2 cellular contexts compared by ENCODE assay signal in genomic region chr16:82874672-82875071, GRCh38.
TF ChIP-seq lines count a peak whose summit lies in the region.

No MANE protein-coding gene starts in this region.

TF ChIP-seq in SK-N-SH, 30 proteins besides CTCF, POLR2A, EP300 and RAD21 (continued from another document):
- TF ChIP-seq PBX3 (IDR thresholded peaks at IDR 0.05) (no peak), IRF3 (IDR thresholded peaks at IDR 0.05; ENCODE audit: low read depth, low read length) (no peak), NRF1 (IDR thresholded peaks at IDR 0.05; ENCODE audit: low read depth, low read length) (no peak), NFIC (IDR thresholded peaks at IDR 0.05; ENCODE audit: borderline replicate concordance) (no peak), MXI1 (IDR thresholded peaks at IDR 0.05; ENCODE audit: low read depth, low read length) (no peak), TAF1 (IDR thresholded peaks at IDR 0.05; ENCODE audit: borderline replicate concordance, low read depth, low read length) (no peak), USF2 (IDR thresholded peaks at IDR 0.05; ENCODE audit: borderline replicate concordance, low read depth, low read length) (no peak), YY1 (IDR thresholded peaks at IDR 0.05; ENCODE audit: low read depth) (no peak), JUND (IDR thresholded peaks at IDR 0.05) (no peak)

TF ChIP-seq in SK-N-SH treated with all-trans-retinoic acid at 6 μM for 48 hours, 23 proteins besides CTCF, POLR2A, EP300 and RAD21 (continued from another document):
- no peak for TF ChIP-seq TSHZ2 (CRISPR knock-in tag; IDR thresholded peaks at IDR 0.05)
- no peak for TF ChIP-seq BACH2 (CRISPR knock-in tag; IDR thresholded peaks at IDR 0.05; ENCODE audit: borderline replicate concordance)
- TF ChIP-seq ISL1 (CRISPR knock-in tag; IDR thresholded peaks at IDR 0.05): no peak
- TF ChIP-seq TOX (CRISPR knock-in tag; IDR thresholded peaks at IDR 0.05; ENCODE audit: borderline replicate concordance): no peak
- TF ChIP-seq ZFP30 (CRISPR knock-in tag; IDR thresholded peaks at IDR 0.05): no peak
- no peak for TF ChIP-seq CREB5 (CRISPR knock-in tag; IDR thresholded peaks at IDR 0.05; ENCODE audit: low read depth)
- no peak for TF ChIP-seq POU6F1 (CRISPR knock-in tag; IDR thresholded peaks at IDR 0.05; ENCODE audit: borderline replicate concordance, low read depth)
- no peak for TF ChIP-seq CSRNP3 (CRISPR knock-in tag; IDR thresholded peaks at IDR 0.05)
- TF ChIP-seq PATZ1 (CRISPR knock-in tag; IDR thresholded peaks at IDR 0.05; ENCODE audit: borderline replicate concordance): no peak
- no peak for TF ChIP-seq OSR1 (CRISPR knock-in tag; IDR thresholded peaks at IDR 0.05)
- no peak for TF ChIP-seq SNAI2 (CRISPR knock-in tag; IDR thresholded peaks at IDR 0.05)
- TF ChIP-seq GLIS3 (CRISPR knock-in tag; IDR thresholded peaks at IDR 0.05): no peak
- no peak for TF ChIP-seq CSDC2 (CRISPR knock-in tag; IDR thresholded peaks at IDR 0.05)
TF ChIP-seq in SK-N-SH treated with all-trans-retinoic acid at 6 μM for 48 hours: peak in this region for 0.
